In genomic region chr17:36812762-36813161, GRCh38 we compare ENCODE assay signal across 21 cellular contexts.
"Had no signal": no experiment of that assay in that cellular context is flagged by ENCODE, and none has a peak within 500 bp of the region (broad histone marks: within the 10 kb centered on the region; RNA-seq: fewer than 3 reads in every experiment).

No MANE protein-coding gene starts in this region.

- H3K4me3 Mint-ChIP-seq: activated CD4-positive, alpha-beta T cell treated with anti-CD3 and anti-CD28 coated beads for 36 hours; activated CD8-positive, alpha-beta T cell treated with anti-CD3 and anti-CD28 coated beads, Interleukin-2, amount 10 ng/mL, durations not matched to agents 7 days and 5 days; activated naive CD8-positive, alpha-beta T cell treated with anti-CD3 and anti-CD28 coated beads, Interleukin-2, amount 50 U/mL, for 24 hours; activated T-helper 1 cell treated with anti-CD3 and anti-CD28 coated beads, Interleukin-12 subunit alpha, Interleukin-12 subunit beta, Interleukin-2, Interleukin-4 antibody, amounts not matched to agents 30 ng/mL and 10 ng/mL and 1 ng/mL, durations not matched to agents 14 hours and 24 hours and 36 hours had no signal

- H3K36me3 ChIP-seq: ascending aorta, gastrocnemius medialis, heart right ventricle, neutrophil, thyroid gland, vagina had no signal

- H3K27ac Mint-ChIP-seq: activated CD4-positive, alpha-beta T cell treated with anti-CD3 and anti-CD28 coated beads for 36 hours; activated CD8-positive, alpha-beta T cell treated with anti-CD3 and anti-CD28 coated beads, Interleukin-2, amount 10 ng/mL, durations not matched to agents 7 days and 5 days; activated naive CD8-positive, alpha-beta T cell treated with anti-CD3 and anti-CD28 coated beads, Interleukin-2, amount 50 U/mL, for 24 hours; activated T-helper 1 cell treated with anti-CD3 and anti-CD28 coated beads, Interleukin-12 subunit alpha, Interleukin-12 subunit beta, Interleukin-2, Interleukin-4 antibody, amounts not matched to agents 30 ng/mL and 10 ng/mL and 1 ng/mL, durations not matched to agents 14 hours and 24 hours and 36 hours had no signal

- H3K4me1 ChIP-seq: ascending aorta, gastrocnemius medialis, heart right ventricle, thyroid gland had no signal

- H3K9me3 Mint-ChIP-seq: activated naive CD8-positive, alpha-beta T cell treated with anti-CD3 and anti-CD28 coated beads, Interleukin-2, amount 50 U/mL, for 24 hours; activated T-helper 1 cell treated with anti-CD3 and anti-CD28 coated beads, Interleukin-12 subunit alpha, Interleukin-12 subunit beta, Interleukin-2, Interleukin-4 antibody, amounts not matched to agents 30 ng/mL and 10 ng/mL and 1 ng/mL, durations not matched to agents 14 hours and 24 hours and 36 hours had no signal

- H3K27me3 ChIP-seq: ascending aorta, thyroid gland had no signal

- H3K27ac ChIP-seq: ascending aorta, epithelial cell of prostate, gastrocnemius medialis, heart right ventricle, neutrophil, thyroid gland, vagina, VCaP had no signal

- H3K4me3 ChIP-seq: ascending aorta, gastrocnemius medialis, heart right ventricle, thyroid gland, vagina had no signal

- ATAC-seq: activated CD4-positive, alpha-beta T cell treated with anti-CD3 and anti-CD28 coated beads for 36 hours; activated CD8-positive, alpha-beta T cell treated with anti-CD3 and anti-CD28 coated beads, Interleukin-2, amount 10 ng/mL, durations not matched to agents 7 days and 5 days; gastrocnemius medialis; heart right ventricle; right cardiac atrium had no signal

- H3K9me3 ChIP-seq: ascending aorta, gastrocnemius medialis, heart right ventricle, neutrophil, thyroid gland, vagina had no signal

- FAIRE-seq: colon, kidney, small intestine had no signal

- H3K4me1 Mint-ChIP-seq: activated CD4-positive, alpha-beta T cell treated with anti-CD3 and anti-CD28 coated beads for 36 hours; activated naive CD8-positive, alpha-beta T cell treated with anti-CD3 and anti-CD28 coated beads, Interleukin-2, amount 50 U/mL, for 24 hours had no signal

- DNase-seq: activated CD4-positive, alpha-beta T cell treated with anti-CD3 and anti-CD28 coated beads for 36 hours; activated CD8-positive, alpha-beta memory T cell treated with anti-CD3 and anti-CD28 coated beads, Interleukin-2, amount 50 U/mL, for 48 hours; activated CD8-positive, alpha-beta T cell treated with anti-CD3 and anti-CD28 coated beads, Interleukin-2, amount 10 ng/mL, durations not matched to agents 7 days and 5 days; activated naive CD4-positive, alpha-beta T cell treated with Interleukin-2 at 50 U/mL for 16 hours; activated naive CD8-positive, alpha-beta T cell treated with anti-CD3 and anti-CD28 coated beads, Interleukin-2, amount 50 U/mL, for 24 hours; effector CD4-positive, alpha-beta T cell; gastrocnemius medialis; heart right ventricle; kidney; midbrain; right cardiac atrium; small intestine; T-helper 9 cell; thyroid gland had no signal
